In the genomic region with DNA sequence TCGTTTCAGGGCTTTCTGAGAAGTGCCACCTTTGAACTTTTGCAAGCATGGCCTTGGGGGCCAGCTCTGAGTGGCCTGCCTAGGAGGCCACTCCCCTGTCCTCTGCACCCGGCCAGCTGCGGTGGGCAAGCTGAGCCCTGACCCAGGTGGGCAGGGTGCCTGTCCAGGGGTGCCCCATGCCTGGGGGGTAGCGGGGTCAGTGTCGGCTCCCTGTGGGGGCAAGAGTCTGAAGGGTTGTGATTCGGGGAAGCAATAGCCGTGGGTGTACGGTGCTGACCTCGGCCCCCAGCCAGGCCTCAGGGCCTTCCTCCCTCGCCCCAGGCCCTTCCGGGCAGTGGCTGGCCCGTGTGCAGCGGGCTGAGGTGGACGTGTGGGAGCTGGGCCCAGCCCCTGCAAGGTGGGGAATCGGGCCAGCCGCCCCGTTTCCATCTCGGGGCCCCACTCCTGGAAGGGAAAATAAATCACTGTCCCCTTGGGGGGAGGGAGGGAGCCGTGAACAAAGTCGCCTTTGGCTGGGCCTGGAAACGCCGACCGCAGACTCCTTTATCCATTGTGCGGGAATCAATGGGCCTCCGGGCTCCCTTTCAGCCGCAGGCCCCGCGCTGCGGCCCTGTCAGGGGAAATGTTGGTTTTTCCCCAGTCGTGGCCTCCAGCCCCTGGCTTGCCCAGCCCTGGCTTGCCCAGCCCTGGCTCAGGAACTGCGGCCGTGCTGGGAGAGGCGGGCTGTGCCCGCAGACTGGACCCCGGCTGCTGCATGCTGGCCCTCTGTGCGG, we compare ENCODE assay signal across 1 cellular context.
TF ChIP-seq lines count a peak whose summit lies in the region.

No MANE protein-coding gene starts in this region.

TF ChIP-seq in HepG2, 621 proteins besides CTCF, POLR2A, EP300 and RAD21 (continued from another document and continues in another):
- no peak for TF ChIP-seq PREB (CRISPR knock-in tag; IDR thresholded peaks at IDR 0.05)
- no peak for TF ChIP-seq ZNF670 (CRISPR knock-in tag; IDR thresholded peaks at IDR 0.05; ENCODE audit: borderline replicate concordance)
- no peak for TF ChIP-seq TCF7L2 (IDR thresholded peaks at IDR 0.05; ENCODE audit: low read depth, low read length)
- TF ChIP-seq ZNF710 (CRISPR knock-in tag; IDR thresholded peaks at IDR 0.05; ENCODE audit: borderline replicate concordance): no peak
- no peak; the same call in 1 of the 2 replicates for TF ChIP-seq HOXA3 (CRISPR knock-in tag; IDR thresholded peaks at IDR 0.05)
- peak; percentile 23 for TF ChIP-seq PTBP1 (IDR thresholded peaks at IDR 0.05; ENCODE audit: low read depth, low read length, poor library complexity, severe bottlenecking)
- TF ChIP-seq ZBTB38 (CRISPR knock-in tag; IDR thresholded peaks at IDR 0.05): peak; percentile 80; the same call in 1 of the 2 replicates
- TF ChIP-seq ATF7 (IDR thresholded peaks at IDR 0.05): no peak
- no peak; the same call in 1 of the 2 replicates for TF ChIP-seq ATF7 (CRISPR knock-in tag; IDR thresholded peaks at IDR 0.05)
- TF ChIP-seq ARID2 (CRISPR knock-in tag; IDR thresholded peaks at IDR 0.05; ENCODE audit: borderline replicate concordance): no peak
- no peak for TF ChIP-seq ZNF496 (CRISPR knock-in tag; IDR thresholded peaks at IDR 0.05; ENCODE audit: insufficient replicate concordance)
- TF ChIP-seq ATRX (CRISPR knock-in tag; IDR thresholded peaks at IDR 0.05; ENCODE audit: borderline replicate concordance): no peak
- TF ChIP-seq ZNF574 (CRISPR knock-in tag; IDR thresholded peaks at IDR 0.05): no peak
- TF ChIP-seq NFATC3 (CRISPR knock-in tag; IDR thresholded peaks at IDR 0.05): no peak
- no peak for TF ChIP-seq SOX6 (IDR thresholded peaks at IDR 0.05)
- TF ChIP-seq SOX6 (CRISPR knock-in tag; IDR thresholded peaks at IDR 0.05): peak; percentile 20; the same call in 1 of the 2 replicates
- TF ChIP-seq ZNF839 (CRISPR knock-in tag; IDR thresholded peaks at IDR 0.05; ENCODE audit: borderline replicate concordance): no peak
- no peak for TF ChIP-seq ZNF589 (CRISPR knock-in tag; conservative IDR thresholded peaks at IDR 0.05)
- no peak for TF ChIP-seq RFX5 (IDR thresholded peaks at IDR 0.05; ENCODE audit: low read depth, low read length)
- TF ChIP-seq NR2F1 (CRISPR knock-in tag; IDR thresholded peaks at IDR 0.05): no peak; a peak in 1 of 4 replicates
- no peak; the same call in 1 of the 2 replicates for TF ChIP-seq YEATS2 (CRISPR knock-in tag; IDR thresholded peaks at IDR 0.05; ENCODE audit: borderline replicate concordance)
- peak; percentile 84 for TF ChIP-seq ZFX (CRISPR knock-in tag; IDR thresholded peaks at IDR 0.05; ENCODE audit: low read depth)
- no peak for TF ChIP-seq SMC3 (IDR thresholded peaks at IDR 0.05; ENCODE audit: low read length)
- TF ChIP-seq POGZ (CRISPR knock-in tag; IDR thresholded peaks at IDR 0.05): no peak
- no peak for TF ChIP-seq BCL3 (CRISPR knock-in tag; IDR thresholded peaks at IDR 0.05)
- TF ChIP-seq ZNF841 (CRISPR knock-in tag; IDR thresholded peaks at IDR 0.05; ENCODE audit: borderline replicate concordance): no peak
- no peak for TF ChIP-seq ZZZ3 (CRISPR knock-in tag; IDR thresholded peaks at IDR 0.05; ENCODE audit: borderline replicate concordance)
- no peak for TF ChIP-seq ZNF281 (CRISPR knock-in tag; IDR thresholded peaks at IDR 0.05; ENCODE audit: borderline replicate concordance)
- TF ChIP-seq ZKSCAN8 (CRISPR knock-in tag; IDR thresholded peaks at IDR 0.05; ENCODE audit: borderline replicate concordance): no peak
- TF ChIP-seq MTF1 (CRISPR knock-in tag; IDR thresholded peaks at IDR 0.05): peak; percentile 85; the same call in 1 of the 2 replicates
- TF ChIP-seq HNF1B (CRISPR knock-in tag; IDR thresholded peaks at IDR 0.05): no peak
- TF ChIP-seq CREM (IDR thresholded peaks at IDR 0.05): no peak
- TF ChIP-seq CREM (CRISPR knock-in tag; IDR thresholded peaks at IDR 0.05): no peak
- TF ChIP-seq HINFP (CRISPR knock-in tag; IDR thresholded peaks at IDR 0.05; ENCODE audit: low read depth): no peak
- no peak for TF ChIP-seq PCBP2 (optimal IDR thresholded peaks at IDR 0.05; ENCODE audit: low read depth, low read length, poor library complexity, severe bottlenecking)
- TF ChIP-seq PAXIP1 (CRISPR knock-in tag; conservative IDR thresholded peaks at IDR 0.05): peak; percentile 70
- no peak for TF ChIP-seq MIER2 (CRISPR knock-in tag; IDR thresholded peaks at IDR 0.05)
- no peak for TF ChIP-seq ZBTB1 (CRISPR knock-in tag; IDR thresholded peaks at IDR 0.05; ENCODE audit: borderline replicate concordance)
- no peak for TF ChIP-seq PRMT3 (CRISPR knock-in tag; IDR thresholded peaks at IDR 0.05; ENCODE audit: borderline replicate concordance, low read depth)
- TF ChIP-seq ZBTB7B (CRISPR knock-in tag; IDR thresholded peaks at IDR 0.05): peak; percentile 42; the same call in 1 of the 2 replicates
- no peak for TF ChIP-seq STAG1 (CRISPR knock-in tag; IDR thresholded peaks at IDR 0.05)
- no peak for TF ChIP-seq ZSCAN29 (CRISPR knock-in tag; conservative IDR thresholded peaks at IDR 0.05)
- TF ChIP-seq ASH2L (IDR thresholded peaks at IDR 0.05; ENCODE audit: insufficient read length, low read depth, low read length): no peak
- no peak for TF ChIP-seq HDAC6 (IDR thresholded peaks at IDR 0.05; ENCODE audit: low read depth, low read length)
- TF ChIP-seq NFE2L1 (CRISPR knock-in tag; IDR thresholded peaks at IDR 0.05; ENCODE audit: borderline replicate concordance): no peak
